ENCODE assay signal across 8 cellular contexts in the genomic region with DNA sequence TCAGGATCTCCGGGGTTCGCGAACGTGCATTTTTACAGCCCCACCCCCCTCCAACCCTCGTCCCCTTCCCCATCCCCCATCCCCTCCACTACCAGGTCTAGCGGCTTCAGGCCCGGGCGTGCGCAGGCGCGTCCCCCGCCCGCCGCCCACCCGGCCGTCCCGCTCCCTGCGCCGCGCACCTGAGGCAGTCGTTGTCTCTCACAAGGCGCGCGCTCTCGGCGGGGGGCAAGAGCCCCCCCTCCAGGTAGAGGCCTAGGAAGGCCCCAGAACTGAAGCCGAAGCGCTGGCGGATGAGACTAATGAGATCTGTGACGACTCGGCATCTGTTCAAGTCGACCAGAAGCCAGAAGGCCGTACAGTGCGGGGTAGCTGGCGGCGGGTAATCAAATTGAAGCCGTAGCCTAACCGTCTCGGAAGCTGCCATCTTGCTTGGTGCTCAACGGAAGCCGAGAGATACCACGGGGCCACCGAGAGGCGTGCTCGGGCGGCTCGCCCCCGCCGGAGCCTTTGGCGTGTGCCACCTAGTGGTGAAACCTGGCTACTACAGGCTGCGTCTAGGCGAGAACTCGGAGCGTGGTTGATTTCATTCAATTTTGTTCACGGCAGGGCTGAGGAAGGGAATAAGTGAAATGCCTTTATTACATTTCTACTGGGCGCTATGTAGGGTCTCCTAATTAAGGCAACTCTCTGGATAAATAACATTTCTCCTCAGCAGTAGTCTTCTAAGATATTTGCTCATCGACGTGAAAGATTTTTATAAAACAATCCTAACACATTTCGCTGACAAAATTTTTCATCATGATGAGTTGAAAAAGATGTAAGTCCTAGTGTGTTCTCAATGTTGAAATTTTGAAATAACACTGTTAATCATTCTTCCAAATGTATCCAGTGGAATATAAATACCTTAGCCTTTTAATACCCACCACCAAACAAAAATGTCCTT. TPM values are rescaled to one million over a fixed set of nuclear protein-coding genes. Genes with fewer than 3 reads are reported as not detected.
DNase-seq lines count a peak whose midpoint lies in the region; ATAC-seq, FAIRE-seq and TF ChIP-seq lines count a peak whose summit lies in the region.

Gene COIL, minus strand, starts transcription at position 455 of the 943 bp plus-strand sequence. Its CDS starts 31 bp downstream, at position 424.

- H3K36me3 ChIP-seq in kidney (ENCODE audit: control insufficient read depth in 1 of 2, insufficient read depth in 2 of 2, low read length in 2 of 2) = no peaks in the 10 kb centered on the region

- peaks cover 4% of the 10 kb centered on the region in 2 donors for H3K4me1 ChIP-seq in kidney (ENCODE audit: control insufficient read depth in 1 of 2, insufficient read depth in 1 of 2, low read depth in 1 of 2, low read length in 2 of 2)

- peak; percentile 98 for TF ChIP-seq CTCF in kidney (IDR thresholded peaks at IDR 0.05; ENCODE audit: borderline replicate concordance, extremely low read depth, insufficient read depth)

- H3K27ac ChIP-seq in kidney (ENCODE audit: low read depth in 2 of 2, low read length in 2 of 2) = peak within 1 kb of the TSS; percentile 59 to 83

- intact Hi-C loops in kidney (cut with DNase I) = no loop called here

- peak within 1 kb of the TSS; percentile 68 to 97 for H3K9ac ChIP-seq in kidney (ENCODE audit: low read length in 2 of 2)

- FAIRE-seq in kidney (lab: Jason Lieb, UNC) = no peak

- peak; percentile 98 for ATAC-seq in GM19023 (IDR thresholded peaks at IDR 0.05; ENCODE audit: unreplicated experiment)
- peak; percentile 95 for ATAC-seq in HG03280 (IDR thresholded peaks at IDR 0.05; ENCODE audit: unreplicated experiment)

- H3K9me3 ChIP-seq in kidney (ENCODE audit: control insufficient read depth in 1 of 2, low read length in 2 of 2) = no peaks in the 10 kb centered on the region

- peak; percentile 96 for DNase-seq in AG20443 (ENCODE audit: low spot score)
- peak; percentile 95 for DNase-seq in NCI-H345 (lab: John Stamatoyannopoulos, UW)
- peak; percentile 82 to 91 (median 84) for DNase-seq in activated CD4-positive, CD25-positive, alpha-beta regulatory T cell (lab: John Stamatoyannopoulos, UW)
- DNase-seq in central memory CD4-positive, alpha-beta T cell = peak; percentile 91
- peak; percentile 96 for DNase-seq in kidney
- peak; percentile 96 for DNase-seq in stimulated activated CD4-positive, alpha-beta T cell treated with anti-CD3 and anti-CD28 coated beads, Interleukin-15, amount 100 ng/mL, for 24 hours

- peak within 1 kb of the TSS; percentile 64 to 90 for H3K4me3 ChIP-seq in kidney (ENCODE audit: low read length in 2 of 2)

RNA-seq across cellular contexts. Expression of gene COIL, which starts in this region (rescaled TPM):
- 14.2 TPM for total RNA-seq in kidney
- polyA plus RNA-seq in kidney (ENCODE audit: insufficient read depth, low read depth, low replicate concordance) = 8.6 TPM

Comparison
In these comparisons a context has a peak if more than half of its experiments do, and no peak if none do; other contexts are left out.
1. Peak in every context shown above with its lines: DNase-seq, ATAC-seq, H3K4me3 ChIP-seq and H3K27ac ChIP-seq.